ENCODE assay signal across 26 cellular contexts in the genomic region with DNA sequence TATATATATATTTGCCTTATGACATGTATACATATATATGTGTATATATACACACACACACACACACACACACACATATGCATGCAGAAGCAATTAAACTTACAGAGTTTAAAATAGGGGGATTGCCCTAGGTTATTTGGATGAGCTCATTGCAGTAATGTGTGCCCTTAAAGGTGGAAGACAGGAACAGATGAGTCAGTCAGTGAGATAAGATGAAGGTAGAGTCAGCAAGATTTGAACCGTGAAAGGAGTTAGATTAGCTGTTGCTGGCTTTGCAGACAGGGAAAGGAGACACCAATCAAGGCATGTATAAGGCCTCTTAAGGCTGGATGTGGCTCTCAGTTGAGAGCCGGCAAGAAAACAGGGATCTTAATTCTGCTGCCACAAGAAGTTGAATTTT.
DNase-seq lines count a peak whose midpoint lies in the region; ATAC-seq, FAIRE-seq and TF ChIP-seq lines count a peak whose summit lies in the region.
"Had no signal": no experiment of that assay in that cellular context is flagged by ENCODE, and none has a peak within 500 bp of the region (broad histone marks: within the 10 kb centered on the region; RNA-seq: fewer than 3 reads in every experiment).

No MANE protein-coding gene starts in this region.

- no peak overlapping the region for H3K4ac ChIP-seq in trophoblast cell (ENCODE audit: low read depth, low read length)

- H4K12ac ChIP-seq in trophoblast cell (ENCODE audit: low read depth, low read length): no peak overlapping the region

- TF ChIP-seq CTCF in PC-3 (conservative IDR thresholded peaks at IDR 0.05; ENCODE audit: low read depth, low read length) (no peak), endodermal cell (conservative IDR thresholded peaks at IDR 0.05) (no peak), colonic mucosa (IDR thresholded peaks at IDR 0.05) (no peak)

- H3K14ac ChIP-seq in trophoblast cell (ENCODE audit: low read length): no peak overlapping the region

- H3F3A ChIP-seq in PC-3 (ENCODE audit: low read length, unreplicated experiment): peaks cover 8% of the 10 kb centered on the region

- no peak overlapping the region for H3K18ac ChIP-seq in trophoblast cell (ENCODE audit: low read length)

- peak overlapping the region; percentile 79 for H3K27ac Mint-ChIP-seq in endodermal cell
- H3K27ac Mint-ChIP-seq: CD4-positive, alpha-beta memory T cell; IgD-negative memory B cell; naive thymus-derived CD8-positive, alpha-beta T cell; T-helper 17 cell had no signal

- peak; percentile 7; the same call in 1 of the 2 replicates for ATAC-seq in PC-3
- no peak for ATAC-seq in HG02763 (IDR thresholded peaks at IDR 0.05; ENCODE audit: unreplicated experiment)
- ATAC-seq: HCT116; naive thymus-derived CD8-positive, alpha-beta T cell; sciatic nerve; T-helper 17 cell had no signal

- intact Hi-C loops in PC-3 (cut with micrococcal nuclease): loop anchor here (5.0 to 10.0 kb wide), 2 partner anchors 46 to 178 kb away; no protein-coding TSS in a partner anchor
- intact Hi-C loops in colonic mucosa (cut with DNase I): no loop called here

- 58 to 83% methylated on average over 1 to 2 of the region's 2 CpGs for WGBS in endodermal cell (ENCODE audit: insufficient coverage in 1 of 2, insufficient read length in 1 of 2), 2 experiments
- no CpG with 5 or more reads among the region's 2 CpGs for WGBS in trophoblast cell (ENCODE audit: extremely low coverage, insufficient coverage, insufficient read length)

- H2AFZ ChIP-seq in PC-3 (ENCODE audit: low read length) (no peak overlapping the region), trophoblast cell (ENCODE audit: insufficient read depth, low read length, poor library complexity) (no peak overlapping the region)

- H4K8ac ChIP-seq in trophoblast cell (ENCODE audit: low read depth, low read length): no peak overlapping the region

- H2BK120ac ChIP-seq in trophoblast cell (ENCODE audit: insufficient read depth, low read length, poor library complexity): no peak overlapping the region

- H3K9me2 ChIP-seq in PC-3 (replicated peaks; ENCODE audit: low read length): no peaks in the 10 kb centered on the region

- H3K4me3 ChIP-seq in PC-3 (ENCODE audit: low read length): no peak overlapping the region
- H3K4me3 ChIP-seq in endodermal cell (ENCODE audit: low read length): peak overlapping the region; percentile 53
- H3K4me3 ChIP-seq in trophoblast cell (ENCODE audit: low read depth, low read length): no peak overlapping the region
- H3K4me3 ChIP-seq in colonic mucosa: no peak overlapping the region
- H3K4me3 ChIP-seq: MG63, ovary, SJCRH30, thyroid gland had no signal

- no peak for TF ChIP-seq POLR2A in H54 (IDR thresholded peaks at IDR 0.05; ENCODE audit: low read depth, low read length)

- H3K79me2 ChIP-seq in PC-3 (ENCODE audit: low read length) (no peaks in the 10 kb centered on the region), trophoblast cell (ENCODE audit: control insufficient read depth, insufficient read depth, low read length, poor library complexity) (peaks cover 2% of the 10 kb centered on the region)

- H3K36me3 ChIP-seq in PC-3 (ENCODE audit: low read depth, low read length) (no peaks in the 10 kb centered on the region), endodermal cell (ENCODE audit: control insufficient read depth, insufficient read depth, low read length) (no peaks in the 10 kb centered on the region), trophoblast cell (ENCODE audit: control insufficient read depth in 1 of 2, insufficient read depth in 2 of 2, low read length in 2 of 2) (no peaks in the 10 kb centered on the region), colonic mucosa (no peaks in the 10 kb centered on the region)
- H3K36me3 ChIP-seq: MG63, ovary, SJCRH30, thyroid gland had no signal

- peaks cover 33% of the 10 kb centered on the region for H3K4me1 Mint-ChIP-seq in endodermal cell
- H3K4me1 Mint-ChIP-seq: CD4-positive, alpha-beta memory T cell; IgD-negative memory B cell; T-helper 17 cell had no signal

- H3K27me3 ChIP-seq in PC-3 (ENCODE audit: low read length) (no peaks in the 10 kb centered on the region), endodermal cell (ENCODE audit: control insufficient read depth, insufficient read depth, low read length, poor library complexity, severe bottlenecking) (no peaks in the 10 kb centered on the region), trophoblast cell (ENCODE audit: insufficient read depth, low read length) (no peaks in the 10 kb centered on the region), colonic mucosa (no peaks in the 10 kb centered on the region)
- H3K27me3 ChIP-seq: MG63, ovary, SJCRH30, thyroid gland had no signal

- H3K9ac ChIP-seq in PC-3 (ENCODE audit: low read length) (peak overlapping the region; percentile 38; the same call in 1 of the 2 replicates), endodermal cell (ENCODE audit: extremely low read depth, low read length, poor library complexity, severe bottlenecking) (no peak overlapping the region), trophoblast cell (ENCODE audit: low read length) (no peak overlapping the region), colonic mucosa (ENCODE audit: low read depth in 2 of 2, low read length in 2 of 2) (no peak overlapping the region)

- no peak overlapping the region for H3K23ac ChIP-seq in trophoblast cell (ENCODE audit: low read length)

- BruUV-seq in PC-3 (replicated peaks; lab: Mats Ljungman, UMichigan): no TSS peak

- peaks cover 78% of the 10 kb centered on the region for H3K4me1 ChIP-seq in PC-3 (ENCODE audit: insufficient read depth, low read length)
- H3K4me1 ChIP-seq in endodermal cell (ENCODE audit: control insufficient read depth, insufficient read depth, low read length): peaks cover 17% of the 10 kb centered on the region
- H3K4me1 ChIP-seq in trophoblast cell (ENCODE audit: control insufficient read depth in 1 of 2, insufficient read depth in 2 of 2, low read length in 2 of 2): peaks cover 2 to 11% of the 10 kb centered on the region in 2 experiments
- no peaks in the 10 kb centered on the region for H3K4me1 ChIP-seq in colonic mucosa
- H3K4me1 ChIP-seq: thyroid gland had no signal

- H4K20me1 ChIP-seq in PC-3 (ENCODE audit: low read length): no peaks in the 10 kb centered on the region

- CTCF ChIA-PET in PC-3 (lab: Charles Lee): no interaction called here

- H3K36me3 Mint-ChIP-seq in endodermal cell (ENCODE audit: low read depth): no peaks in the 10 kb centered on the region
- H3K36me3 Mint-ChIP-seq: CD4-positive, alpha-beta memory T cell; IgD-negative memory B cell; naive thymus-derived CD8-positive, alpha-beta T cell had no signal

- H3K27me3 Mint-ChIP-seq in endodermal cell (ENCODE audit: insufficient read depth): no peaks in the 10 kb centered on the region
- H3K27me3 Mint-ChIP-seq: CD4-positive, alpha-beta memory T cell; IgD-negative memory B cell; naive thymus-derived CD8-positive, alpha-beta T cell; T-helper 17 cell had no signal

- H3K9me3 ChIP-seq in PC-3 (ENCODE audit: low read length): no peaks in the 10 kb centered on the region
- peaks cover 8% of the 10 kb centered on the region for H3K9me3 ChIP-seq in endodermal cell (ENCODE audit: control insufficient read depth, low read length)
- H3K9me3 ChIP-seq in trophoblast cell (ENCODE audit: insufficient read depth, low read depth, low read length): no peaks in the 10 kb centered on the region
- H3K9me3 ChIP-seq in colonic mucosa: no peaks in the 10 kb centered on the region
- H3K9me3 ChIP-seq: MG63, ovary, SJCRH30, thyroid gland had no signal

- H2BK5ac ChIP-seq in trophoblast cell (ENCODE audit: low read depth, low read length, poor library complexity): peak overlapping the region; percentile 84

- H4K91ac ChIP-seq in trophoblast cell (ENCODE audit: low read depth, low read length): no peak overlapping the region

- no peak overlapping the region for H2BK12ac ChIP-seq in trophoblast cell (ENCODE audit: low read length)

- no peaks in the 10 kb centered on the region for H3K9me3 Mint-ChIP-seq in endodermal cell

- POLR2A ChIA-PET in PC-3 (lab: Charles Lee; ENCODE audit: unreplicated experiment): no interaction called here

- H3K4me2 ChIP-seq in PC-3 (ENCODE audit: low read length) (peak overlapping the region; percentile 13; the same call in 1 of the 2 replicates), trophoblast cell (ENCODE audit: low read length) (no peak overlapping the region)

- no peak for DNase-seq in H54 (ENCODE audit: insufficient read length, low spot score)
- DNase-seq in PC-3: peak; percentile 75
- DNase-seq in endodermal cell: no peak
- peak in 1 of 2 donors; percentile 13 for DNase-seq in trophoblast cell
- DNase-seq in colonic mucosa: no peak
- DNase-seq in midbrain (lab: John Stamatoyannopoulos, UW): no peak
- DNase-seq: activated CD4-positive, alpha-beta T cell treated with anti-CD3 and anti-CD28 coated beads, Interleukin-2, amount 50 U/mL, for 1 hour; activated CD8-positive, alpha-beta memory T cell treated with anti-CD3 and anti-CD28 coated beads, Interleukin-2, amount 50 U/mL, for 48 hours; activated effector memory CD4-positive, alpha-beta T cell treated with Interleukin-2 at 50 U/mL for 16 hours; CD4-positive, alpha-beta memory T cell; DMS79; foreskin fibroblast; left cardiac atrium; MG63; naive thymus-derived CD8-positive, alpha-beta T cell; NCI-H146; NCI-H526; ovary; SJCRH30; T-helper 17 cell; thyroid gland had no signal

- FAIRE-seq in H54 (lab: Jason Lieb, UNC): peak; percentile 95

- H3K27ac ChIP-seq in PC-3 (ENCODE audit: low read length) (peak overlapping the region; percentile 75), endodermal cell (ENCODE audit: low read depth, low read length) (no peak overlapping the region), trophoblast cell (ENCODE audit: low read depth, low read length) (peak overlapping the region; percentile 90), colonic mucosa (no peak overlapping the region)
- H3K27ac ChIP-seq: ovary, SJCRH30, thyroid gland, VCaP had no signal

- H3K4me3 Mint-ChIP-seq in endodermal cell: no peak overlapping the region
- H3K4me3 Mint-ChIP-seq: CD4-positive, alpha-beta memory T cell; IgD-negative memory B cell; naive thymus-derived CD8-positive, alpha-beta T cell; T-helper 17 cell had no signal

- H3K79me1 ChIP-seq in trophoblast cell (ENCODE audit: low read length): peaks cover 13% of the 10 kb centered on the region

- H2AK5ac ChIP-seq in trophoblast cell (ENCODE audit: low read length): no peak overlapping the region

Comparison
In these comparisons a context has a peak if more than half of its experiments do, and no peak if none do; other contexts are left out.
1. H3K27ac ChIP-seq: peak in PC-3 (single experiment) and trophoblast cell (single experiment); none in endodermal cell (single experiment) and colonic mucosa (single experiment).